15 cellular contexts compared by ENCODE assay signal in genomic region chr3:38487323-38487722, GRCh38. TPM values are rescaled to one million over a fixed set of nuclear protein-coding genes. Genes with fewer than 3 reads are reported as not detected.
DNase-seq lines count a peak whose midpoint lies in the region; ATAC-seq and TF ChIP-seq lines count a peak whose summit lies in the region.
"Had no signal": no experiment of that assay in that cellular context is flagged by ENCODE, and none has a peak within 500 bp of the region (broad histone marks: within the 10 kb centered on the region; RNA-seq: fewer than 3 reads in every experiment).

No MANE protein-coding gene starts in this region.

- no peaks in the 10 kb centered on the region for H3K9me3 Mint-ChIP-seq in activated CD4-positive, alpha-beta T cell treated with anti-CD3 and anti-CD28 coated beads, Interleukin-2, amount 10 ng/mL, durations not matched to agents 24 days and 14 days
- no peaks in the 10 kb centered on the region for H3K9me3 Mint-ChIP-seq in activated CD4-positive, alpha-beta T cell treated with anti-CD3 and anti-CD28 coated beads for 36 hours (ENCODE audit: low read depth)
- no peaks in the 10 kb centered on the region for H3K9me3 Mint-ChIP-seq in activated T-cell treated with anti-CD3 and anti-CD28 coated beads, Interleukin-2, amount 50 U/mL, for 24 hours

- intact Hi-C loops in activated CD4-positive, alpha-beta T cell treated with anti-CD3 and anti-CD28 coated beads, Interleukin-2, amount 10 ng/mL, durations not matched to agents 24 days and 14 days (cut with micrococcal nuclease), result loop anchor here (10.0 kb wide), 1 partner anchor 513 kb away; no protein-coding TSS in a partner anchor
- intact Hi-C loops in activated CD4-positive, alpha-beta T cell treated with anti-CD3 and anti-CD28 coated beads for 36 hours (cut with DNase I, micrococcal nuclease), result no loop called here
- intact Hi-C loops in ascending aorta (cut with DNase I), result no loop called here

- H3K4me1 ChIP-seq in ascending aorta, result no peaks in the 10 kb centered on the region
- H3K4me1 ChIP-seq: SJSA1 had no signal

- ATAC-seq in activated CD4-positive, alpha-beta T cell treated with anti-CD3 and anti-CD28 coated beads for 36 hours, result no peak
- ATAC-seq in GM21825 (IDR thresholded peaks at IDR 0.05; ENCODE audit: unreplicated experiment) (peak; percentile 94), HG03280 (IDR thresholded peaks at IDR 0.05; ENCODE audit: unreplicated experiment) (peak; percentile 75)
- ATAC-seq: left colon had no signal

- H3K27me3 Mint-ChIP-seq in activated CD4-positive, alpha-beta T cell treated with anti-CD3 and anti-CD28 coated beads, Interleukin-2, amount 10 ng/mL, durations not matched to agents 24 days and 14 days, result no peaks in the 10 kb centered on the region
- H3K27me3 Mint-ChIP-seq in activated CD4-positive, alpha-beta T cell treated with anti-CD3 and anti-CD28 coated beads for 36 hours, result no peaks in the 10 kb centered on the region
- H3K27me3 Mint-ChIP-seq in activated T-cell treated with anti-CD3 and anti-CD28 coated beads, Interleukin-2, amount 50 U/mL, for 24 hours, result no peaks in the 10 kb centered on the region

- peaks cover 9 to 16% of the 10 kb centered on the region in 2 donors for H3K36me3 ChIP-seq in ascending aorta
- H3K36me3 ChIP-seq: SJSA1 had no signal

- H3K36me3 Mint-ChIP-seq in activated CD4-positive, alpha-beta T cell treated with anti-CD3 and anti-CD28 coated beads, Interleukin-2, amount 10 ng/mL, durations not matched to agents 24 days and 14 days (ENCODE audit: low read depth), result peaks cover 7% of the 10 kb centered on the region
- peaks cover 2% of the 10 kb centered on the region for H3K36me3 Mint-ChIP-seq in activated CD4-positive, alpha-beta T cell treated with anti-CD3 and anti-CD28 coated beads for 36 hours (ENCODE audit: low read depth)
- H3K36me3 Mint-ChIP-seq in activated T-cell treated with anti-CD3 and anti-CD28 coated beads, Interleukin-2, amount 50 U/mL, for 24 hours (ENCODE audit: low read depth), result peaks cover 19% of the 10 kb centered on the region

- no peak for TF ChIP-seq CTCF in ascending aorta (IDR thresholded peaks at IDR 0.05)

- POLR2A ChIA-PET in activated CD4-positive, alpha-beta T cell treated with anti-CD3 and anti-CD28 coated beads for 36 hours (lab: Charles Lee), result no interaction called here

- H3K4me3 Mint-ChIP-seq in activated CD4-positive, alpha-beta T cell treated with anti-CD3 and anti-CD28 coated beads, Interleukin-2, amount 10 ng/mL, durations not matched to agents 24 days and 14 days, result no peak overlapping the region
- no peak overlapping the region for H3K4me3 Mint-ChIP-seq in activated CD4-positive, alpha-beta T cell treated with anti-CD3 and anti-CD28 coated beads for 36 hours
- no peak overlapping the region for H3K4me3 Mint-ChIP-seq in activated T-cell treated with anti-CD3 and anti-CD28 coated beads, Interleukin-2, amount 50 U/mL, for 24 hours

- DNase-seq in activated CD4-positive, alpha-beta T cell treated with anti-CD3 and anti-CD28 coated beads, Interleukin-2, amount 10 ng/mL, durations not matched to agents 24 days and 14 days, result no peak
- DNase-seq in activated CD4-positive, alpha-beta T cell treated with anti-CD3 and anti-CD28 coated beads for 36 hours, result no peak
- no peak for DNase-seq in glomerular visceral epithelial cell (ENCODE audit: extremely low spot score)
- no peak for DNase-seq in activated T-cell treated with anti-CD3 and anti-CD28 coated beads, Interleukin-2, amount 50 U/mL, for 24 hours
- no peak for DNase-seq in NCI-H187 treated with DMSO at 0.1 percent for 48 hours (lab: John Stamatoyannopoulos, UW)
- no peak for DNase-seq in ascending aorta (ENCODE audit: low spot score in 2 of 2)
- DNase-seq: activated CD4-positive, alpha-beta T cell treated with anti-CD3 and anti-CD28 coated beads for 48 hours; cortex of kidney; left colon; NCI-H1048; NCI-H774 had no signal

- H3K4me3 ChIP-seq in ascending aorta, result no peak overlapping the region
- H3K4me3 ChIP-seq: SJSA1, smooth muscle cell had no signal

- no peaks in the 10 kb centered on the region for H3K27me3 ChIP-seq in ascending aorta
- H3K27me3 ChIP-seq: SJSA1 had no signal

- no peak overlapping the region for H3K27ac ChIP-seq in ascending aorta
- H3K27ac ChIP-seq: SJSA1 had no signal

- H3K4me1 Mint-ChIP-seq in activated CD4-positive, alpha-beta T cell treated with anti-CD3 and anti-CD28 coated beads, Interleukin-2, amount 10 ng/mL, durations not matched to agents 24 days and 14 days, result peaks cover 6% of the 10 kb centered on the region
- H3K4me1 Mint-ChIP-seq in activated CD4-positive, alpha-beta T cell treated with anti-CD3 and anti-CD28 coated beads for 36 hours, result no peaks in the 10 kb centered on the region
- no peaks in the 10 kb centered on the region for H3K4me1 Mint-ChIP-seq in activated T-cell treated with anti-CD3 and anti-CD28 coated beads, Interleukin-2, amount 50 U/mL, for 24 hours (ENCODE audit: low read depth)

- H3K9me3 ChIP-seq in ascending aorta, result no peaks in the 10 kb centered on the region
- H3K9me3 ChIP-seq: SJSA1 had no signal

- peak overlapping the region; percentile 14 for H3K27ac Mint-ChIP-seq in activated CD4-positive, alpha-beta T cell treated with anti-CD3 and anti-CD28 coated beads, Interleukin-2, amount 10 ng/mL, durations not matched to agents 24 days and 14 days
- no peak overlapping the region for H3K27ac Mint-ChIP-seq in activated CD4-positive, alpha-beta T cell treated with anti-CD3 and anti-CD28 coated beads for 36 hours
- H3K27ac Mint-ChIP-seq in activated T-cell treated with anti-CD3 and anti-CD28 coated beads, Interleukin-2, amount 50 U/mL, for 24 hours, result no peak overlapping the region

- CTCF ChIA-PET in activated CD4-positive, alpha-beta T cell treated with anti-CD3 and anti-CD28 coated beads for 36 hours (lab: Charles Lee), result interaction anchor here (2.0 kb wide), 1 partner anchor 9 kb away, joined by 8 read pairs; the partner anchor contains the start of gene EXOG

RNA-seq across cellular contexts. Expression of gene EXOG, which starts 8.8 kb away (rescaled TPM):
- total RNA-seq in activated CD4-positive, alpha-beta T cell treated with anti-CD3 and anti-CD28 coated beads, Interleukin-2, amount 10 ng/mL, durations not matched to agents 24 days and 14 days, result 18.0 and 20.8 TPM in 2 replicates
- 10 to 100 TPM; 13.0 to 14.9 TPM for total RNA-seq in activated CD4-positive, alpha-beta T cell treated with anti-CD3 and anti-CD28 coated beads for 36 hours
- total RNA-seq in ascending aorta, result 11.2 TPM

RNA-seq across cellular contexts. Expression of gene ACVR2B, which starts 33.6 kb away (rescaled TPM):
- total RNA-seq in activated CD4-positive, alpha-beta T cell treated with anti-CD3 and anti-CD28 coated beads, Interleukin-2, amount 10 ng/mL, durations not matched to agents 24 days and 14 days, result 12.2 and 12.6 TPM in 2 replicates
- 1 to 10 TPM; 5.7 to 6.9 TPM for total RNA-seq in activated CD4-positive, alpha-beta T cell treated with anti-CD3 and anti-CD28 coated beads for 36 hours
- 15.2 TPM for total RNA-seq in ascending aorta
